Comparison of ENCODE assay signal across 34 cellular contexts in the genomic region with DNA sequence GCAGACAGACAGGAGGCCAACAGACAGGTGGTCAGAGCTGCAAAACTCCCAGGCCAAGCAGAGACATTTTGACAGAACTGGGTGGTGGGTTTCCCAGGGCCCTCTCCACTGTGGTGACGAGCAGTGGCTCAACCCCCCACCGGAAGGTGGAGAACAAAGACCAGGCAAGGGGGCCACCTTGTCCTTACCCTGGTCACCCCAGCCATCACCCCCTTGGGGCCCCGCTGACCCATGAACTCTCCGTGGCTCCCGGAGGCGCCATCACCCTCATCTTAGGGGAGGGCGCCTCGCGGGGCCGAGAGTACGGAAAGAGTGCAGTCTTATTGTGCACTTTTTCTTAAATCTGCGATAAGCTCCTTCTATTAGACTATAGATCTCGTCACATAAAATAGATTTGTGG.
"Had no signal": no experiment of that assay in that cellular context is flagged by ENCODE, and none has a peak within 500 bp of the region (broad histone marks: within the 10 kb centered on the region; RNA-seq: fewer than 3 reads in every experiment).

No MANE protein-coding gene starts in this region.

- H3K36me3 Mint-ChIP-seq: activated CD4-positive, alpha-beta memory T cell treated with anti-CD3 and anti-CD28 coated beads for 36 hours; activated CD8-positive, alpha-beta memory T cell treated with anti-CD3 and anti-CD28 coated beads, Interleukin-2, amount 10 ng/mL, durations not matched to agents 7 days and 5 days; activated naive CD4-positive, alpha-beta T cell treated with anti-CD3 and anti-CD28 coated beads, Interleukin-2, amount 10 ng/mL, durations not matched to agents 7 days and 5 days; activated naive CD8-positive, alpha-beta T cell had no signal

- H3K36me3 ChIP-seq: cardiac muscle cell, MG63, Peyer's patch had no signal

- H3K4me1 Mint-ChIP-seq: activated B cell treated with CpG ODN at 0.5 μM for 24 hours; activated CD8-positive, alpha-beta memory T cell treated with anti-CD3 and anti-CD28 coated beads, Interleukin-2, amount 10 ng/mL, durations not matched to agents 7 days and 5 days; activated naive CD4-positive, alpha-beta T cell treated with anti-CD3 and anti-CD28 coated beads, Interleukin-2, amount 10 ng/mL, durations not matched to agents 7 days and 5 days had no signal

- H3K9me3 ChIP-seq: MG63, Peyer's patch had no signal

- H3K27me3 Mint-ChIP-seq: activated CD8-positive, alpha-beta memory T cell treated with anti-CD3 and anti-CD28 coated beads, Interleukin-2, amount 10 ng/mL, durations not matched to agents 7 days and 5 days; activated naive CD8-positive, alpha-beta T cell had no signal

- H3K9me3 Mint-ChIP-seq: activated B cell treated with CpG ODN at 0.5 μM for 24 hours; activated CD4-positive, alpha-beta memory T cell treated with anti-CD3 and anti-CD28 coated beads for 36 hours; activated naive CD4-positive, alpha-beta T cell treated with anti-CD3 and anti-CD28 coated beads, Interleukin-2, amount 10 ng/mL, durations not matched to agents 7 days and 5 days had no signal

- H3K27me3 ChIP-seq: cardiac muscle cell, MG63, Peyer's patch had no signal

- H3K4me3 ChIP-seq: cardiac muscle cell, MG63, Peyer's patch had no signal

- DNase-seq: activated B cell treated with CpG ODN at 0.5 μM for 24 hours; activated CD4-positive, alpha-beta memory T cell treated with anti-CD3 and anti-CD28 coated beads for 36 hours; activated CD4-positive, alpha-beta T cell treated with anti-CD3 and anti-CD28 coated beads for 4 hours; activated CD4-positive, alpha-beta T cell treated with anti-CD3 and anti-CD28 coated beads, Interleukin-2, amount 50 U/mL, for 1 hour; activated CD4-positive, CD25-positive, alpha-beta regulatory T cell treated with anti-CD3 and anti-CD28 coated beads, Interleukin-2, amount 50 U/mL, for 72 hours; activated CD8-positive, alpha-beta memory T cell treated with anti-CD3 and anti-CD28 coated beads for 24 hours; activated CD8-positive, alpha-beta memory T cell treated with anti-CD3 and anti-CD28 coated beads, Interleukin-2, amount 10 ng/mL, durations not matched to agents 7 days and 5 days; activated CD8-positive, alpha-beta memory T cell treated with anti-CD3 and anti-CD28 coated beads, Interleukin-2, amount 50 U/mL, for 48 hours; activated effector memory CD4-positive, alpha-beta T cell treated with Interleukin-2 at 50 U/mL for 16 hours; activated naive CD4-positive, alpha-beta T cell treated with anti-CD3 and anti-CD28 coated beads, Interleukin-2, amount 10 ng/mL, durations not matched to agents 7 days and 5 days; activated T-cell treated with anti-CD3 and anti-CD28 coated beads, Interleukin-2, amount 50 U/mL, for 48 hours; amniotic stem cell; aorta; Karpas-422; KBM-7; MG63; NCI-H1048; NCI-H1105 treated with DMSO at 0.1 percent for 48 hours; NCI-H1436; NCI-H1694; NCI-H2029; NCI-H345; NCI-H524 treated with DMSO at 0.1 percent for 48 hours; Peyer's patch; RPMI8226; SIG-M5; SW 1271; T-helper 1 cell; T-helper 2 cell; T-helper 9 cell had no signal

- H3K27ac Mint-ChIP-seq: activated B cell treated with CpG ODN at 0.5 μM for 24 hours; activated CD4-positive, alpha-beta memory T cell treated with anti-CD3 and anti-CD28 coated beads for 36 hours; activated CD8-positive, alpha-beta memory T cell treated with anti-CD3 and anti-CD28 coated beads, Interleukin-2, amount 10 ng/mL, durations not matched to agents 7 days and 5 days; activated naive CD4-positive, alpha-beta T cell treated with anti-CD3 and anti-CD28 coated beads, Interleukin-2, amount 10 ng/mL, durations not matched to agents 7 days and 5 days; activated naive CD8-positive, alpha-beta T cell had no signal

- H3K4me3 Mint-ChIP-seq: activated B cell treated with CpG ODN at 0.5 μM for 24 hours; activated CD4-positive, alpha-beta memory T cell treated with anti-CD3 and anti-CD28 coated beads for 36 hours; activated CD8-positive, alpha-beta memory T cell treated with anti-CD3 and anti-CD28 coated beads, Interleukin-2, amount 10 ng/mL, durations not matched to agents 7 days and 5 days; activated naive CD4-positive, alpha-beta T cell treated with anti-CD3 and anti-CD28 coated beads, Interleukin-2, amount 10 ng/mL, durations not matched to agents 7 days and 5 days; activated naive CD8-positive, alpha-beta T cell had no signal

- H3K27ac ChIP-seq: cardiac muscle cell, Peyer's patch, VCaP had no signal

- ATAC-seq: activated CD8-positive, alpha-beta memory T cell treated with anti-CD3 and anti-CD28 coated beads, Interleukin-2, amount 10 ng/mL, durations not matched to agents 7 days and 5 days; Right ventricle myocardium inferior had no signal
